Comparison of ENCODE assay signal across 9 cellular contexts in the genomic region with DNA sequence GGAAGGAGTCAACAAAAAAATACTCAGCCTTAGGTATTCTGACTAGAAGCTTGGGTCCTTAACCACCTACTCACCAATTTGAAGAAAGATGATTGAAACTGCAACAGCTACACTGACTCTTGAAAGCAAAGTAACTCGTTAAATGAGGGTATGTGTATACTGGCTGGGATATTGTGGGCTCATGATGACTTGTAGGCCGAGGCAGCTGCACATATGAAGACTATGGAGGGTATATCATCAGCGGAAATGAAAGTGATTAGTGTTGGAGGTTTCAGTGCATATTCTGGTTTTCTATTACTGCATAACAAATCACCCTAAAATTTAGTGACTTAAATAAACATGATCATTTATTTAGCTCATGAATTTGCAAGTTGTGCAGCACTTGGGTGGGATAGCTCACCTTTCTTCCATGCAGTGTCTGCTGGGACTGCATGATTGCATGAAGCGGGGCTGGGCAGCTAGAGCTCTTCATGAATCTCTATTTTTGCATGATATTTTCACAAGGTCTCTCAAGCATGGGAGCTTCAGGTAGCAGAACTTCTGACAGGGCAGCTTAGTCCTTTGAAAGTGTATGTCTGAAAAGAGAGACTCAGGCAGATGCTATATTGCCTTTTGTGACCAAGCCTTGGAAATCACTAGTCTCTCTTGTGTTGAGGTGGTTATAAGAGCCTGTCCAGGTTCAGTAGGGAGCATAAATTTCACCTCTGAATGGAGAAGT.
DNase-seq lines count a peak whose midpoint lies in the region; ATAC-seq, FAIRE-seq and TF ChIP-seq lines count a peak whose summit lies in the region.
"Had no signal": no experiment of that assay in that cellular context is flagged by ENCODE, and none has a peak within 500 bp of the region (broad histone marks: within the 10 kb centered on the region; RNA-seq: fewer than 3 reads in every experiment).

No MANE protein-coding gene starts in this region.

- ATAC-seq in GM21360 (IDR thresholded peaks at IDR 0.05; ENCODE audit: unreplicated experiment) (peak; percentile 99), HG03108 (IDR thresholded peaks at IDR 0.05; ENCODE audit: unreplicated experiment) (peak; percentile 97), SK-N-SH treated with all-trans-retinoic acid at 6 μM for 48 hours (no peak)
- ATAC-seq in activated naive CD8-positive, alpha-beta T cell treated with anti-CD3 and anti-CD28 coated beads, Interleukin-2, amount 50 U/mL, for 24 hours, result peak; percentile 96
- ATAC-seq: left ventricle myocardium superior had no signal

- no peak overlapping the region for H3K9ac ChIP-seq in kidney (ENCODE audit: low read length in 2 of 2)

- no peaks in the 10 kb centered on the region for H3K36me3 Mint-ChIP-seq in activated naive CD8-positive, alpha-beta T cell treated with anti-CD3 and anti-CD28 coated beads, Interleukin-2, amount 50 U/mL, for 24 hours (ENCODE audit: low read depth)
- H3K36me3 Mint-ChIP-seq in glutamatergic neuron (ENCODE audit: unreplicated experiment), result no peaks in the 10 kb centered on the region

- peaks cover 11% of the 10 kb centered on the region for H3K27me3 Mint-ChIP-seq in activated naive CD8-positive, alpha-beta T cell treated with anti-CD3 and anti-CD28 coated beads, Interleukin-2, amount 50 U/mL, for 24 hours
- H3K27me3 Mint-ChIP-seq in glutamatergic neuron (ENCODE audit: unreplicated experiment), result no peaks in the 10 kb centered on the region

- H3K4me1 ChIP-seq in kidney (ENCODE audit: control insufficient read depth in 1 of 2, insufficient read depth in 1 of 2, low read depth in 1 of 2, low read length in 2 of 2), result no peaks in the 10 kb centered on the region

- H3K4me3 Mint-ChIP-seq in activated naive CD8-positive, alpha-beta T cell treated with anti-CD3 and anti-CD28 coated beads, Interleukin-2, amount 50 U/mL, for 24 hours, result no peak overlapping the region
- no peak overlapping the region for H3K4me3 Mint-ChIP-seq in glutamatergic neuron (ENCODE audit: unreplicated experiment)

- FAIRE-seq in GM18507 (lab: Jason Lieb, UNC) (peak; percentile 71), kidney (lab: Jason Lieb, UNC) (no peak)

- peaks cover 14% of the 10 kb centered on the region for H3K4me1 Mint-ChIP-seq in activated naive CD8-positive, alpha-beta T cell treated with anti-CD3 and anti-CD28 coated beads, Interleukin-2, amount 50 U/mL, for 24 hours
- no peaks in the 10 kb centered on the region for H3K4me1 Mint-ChIP-seq in glutamatergic neuron (ENCODE audit: low read depth, unreplicated experiment)

- TF ChIP-seq CTCF in glutamatergic neuron (IDR thresholded peaks at IDR 0.05; ENCODE audit: partially characterized antibody, unreplicated experiment) (no peak), kidney (IDR thresholded peaks at IDR 0.05; ENCODE audit: borderline replicate concordance, extremely low read depth, insufficient read depth) (no peak)

- no peak overlapping the region for H3K27ac Mint-ChIP-seq in activated naive CD8-positive, alpha-beta T cell treated with anti-CD3 and anti-CD28 coated beads, Interleukin-2, amount 50 U/mL, for 24 hours
- H3K27ac Mint-ChIP-seq in glutamatergic neuron (ENCODE audit: unreplicated experiment), result no peak overlapping the region

- DNase-seq in GM18507 (ENCODE audit: extremely low spot score, insufficient read length, low read depth) (peak; percentile 8), glutamatergic neuron (no peak), Ammon's horn (ENCODE audit: low spot score) (no peak), kidney (no peak)
- no peak for DNase-seq in activated naive CD8-positive, alpha-beta T cell treated with anti-CD3 and anti-CD28 coated beads, Interleukin-2, amount 50 U/mL, for 24 hours
- DNase-seq: left ventricle myocardium superior had no signal

- intact Hi-C loops in kidney (cut with DNase I), result no loop called here

- no peaks in the 10 kb centered on the region for H3K9me3 Mint-ChIP-seq in activated naive CD8-positive, alpha-beta T cell treated with anti-CD3 and anti-CD28 coated beads, Interleukin-2, amount 50 U/mL, for 24 hours
- H3K9me3 Mint-ChIP-seq in glutamatergic neuron (ENCODE audit: unreplicated experiment), result no peaks in the 10 kb centered on the region

- no peak overlapping the region for H3K4me3 ChIP-seq in kidney (ENCODE audit: low read length in 2 of 2)

- H3K9me3 ChIP-seq in kidney (ENCODE audit: control insufficient read depth in 1 of 2, low read length in 2 of 2), result no peaks in the 10 kb centered on the region

- no peaks in the 10 kb centered on the region for H3K36me3 ChIP-seq in kidney (ENCODE audit: control insufficient read depth in 1 of 2, insufficient read depth in 2 of 2, low read length in 2 of 2)

- H3K27ac ChIP-seq in kidney (ENCODE audit: low read depth in 2 of 2, low read length in 2 of 2), result no peak overlapping the region

TF ChIP-seq in SK-N-SH treated with all-trans-retinoic acid at 6 μM for 48 hours, 23 proteins besides CTCF, POLR2A, EP300 and RAD21 (continues in another document):
- TF ChIP-seq, protein P1, sequence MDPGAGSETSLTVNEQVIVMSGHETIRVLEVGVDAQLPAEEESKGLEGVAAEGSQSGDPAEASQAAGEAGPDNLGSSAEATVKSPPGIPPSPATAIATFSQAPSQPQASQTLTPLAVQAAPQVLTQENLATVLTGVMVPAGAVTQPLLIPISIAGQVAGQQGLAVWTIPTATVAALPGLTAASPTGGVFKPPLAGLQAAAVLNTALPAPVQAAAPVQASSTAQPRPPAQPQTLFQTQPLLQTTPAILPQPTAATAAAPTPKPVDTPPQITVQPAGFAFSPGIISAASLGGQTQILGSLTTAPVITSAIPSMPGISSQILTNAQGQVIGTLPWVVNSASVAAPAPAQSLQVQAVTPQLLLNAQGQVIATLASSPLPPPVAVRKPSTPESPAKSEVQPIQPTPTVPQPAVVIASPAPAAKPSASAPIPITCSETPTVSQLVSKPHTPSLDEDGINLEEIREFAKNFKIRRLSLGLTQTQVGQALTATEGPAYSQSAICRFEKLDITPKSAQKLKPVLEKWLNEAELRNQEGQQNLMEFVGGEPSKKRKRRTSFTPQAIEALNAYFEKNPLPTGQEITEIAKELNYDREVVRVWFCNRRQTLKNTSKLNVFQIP (CRISPR knock-in tag; IDR thresholded peaks at IDR 0.05; ENCODE audit: borderline replicate concordance, low read depth), result no peak
- TF ChIP-seq OSR1 (CRISPR knock-in tag; IDR thresholded peaks at IDR 0.05) (no peak), ZNF565 (CRISPR knock-in tag; conservative IDR thresholded peaks at IDR 0.05; ENCODE audit: low read depth) (no peak), ZNF8 (CRISPR knock-in tag; IDR thresholded peaks at IDR 0.05) (no peak), ARNTL (CRISPR knock-in tag; IDR thresholded peaks at IDR 0.05; ENCODE audit: borderline replicate concordance, low read depth) (no peak), GLIS3 (CRISPR knock-in tag; IDR thresholded peaks at IDR 0.05) (no peak), ZFP30 (CRISPR knock-in tag; IDR thresholded peaks at IDR 0.05) (no peak), TOX (CRISPR knock-in tag; IDR thresholded peaks at IDR 0.05; ENCODE audit: borderline replicate concordance) (no peak), CSDC2 (CRISPR knock-in tag; IDR thresholded peaks at IDR 0.05) (no peak), ISL1 (CRISPR knock-in tag; IDR thresholded peaks at IDR 0.05) (no peak), TCF4 (CRISPR knock-in tag; IDR thresholded peaks at IDR 0.05; ENCODE audit: borderline replicate concordance) (no peak), ESRRG (CRISPR knock-in tag; IDR thresholded peaks at IDR 0.05) (no peak), BACH2 (CRISPR knock-in tag; IDR thresholded peaks at IDR 0.05; ENCODE audit: borderline replicate concordance) (no peak), PPARA (CRISPR knock-in tag; IDR thresholded peaks at IDR 0.05; ENCODE audit: borderline replicate concordance) (no peak)
- TF ChIP-seq, protein P2, sequence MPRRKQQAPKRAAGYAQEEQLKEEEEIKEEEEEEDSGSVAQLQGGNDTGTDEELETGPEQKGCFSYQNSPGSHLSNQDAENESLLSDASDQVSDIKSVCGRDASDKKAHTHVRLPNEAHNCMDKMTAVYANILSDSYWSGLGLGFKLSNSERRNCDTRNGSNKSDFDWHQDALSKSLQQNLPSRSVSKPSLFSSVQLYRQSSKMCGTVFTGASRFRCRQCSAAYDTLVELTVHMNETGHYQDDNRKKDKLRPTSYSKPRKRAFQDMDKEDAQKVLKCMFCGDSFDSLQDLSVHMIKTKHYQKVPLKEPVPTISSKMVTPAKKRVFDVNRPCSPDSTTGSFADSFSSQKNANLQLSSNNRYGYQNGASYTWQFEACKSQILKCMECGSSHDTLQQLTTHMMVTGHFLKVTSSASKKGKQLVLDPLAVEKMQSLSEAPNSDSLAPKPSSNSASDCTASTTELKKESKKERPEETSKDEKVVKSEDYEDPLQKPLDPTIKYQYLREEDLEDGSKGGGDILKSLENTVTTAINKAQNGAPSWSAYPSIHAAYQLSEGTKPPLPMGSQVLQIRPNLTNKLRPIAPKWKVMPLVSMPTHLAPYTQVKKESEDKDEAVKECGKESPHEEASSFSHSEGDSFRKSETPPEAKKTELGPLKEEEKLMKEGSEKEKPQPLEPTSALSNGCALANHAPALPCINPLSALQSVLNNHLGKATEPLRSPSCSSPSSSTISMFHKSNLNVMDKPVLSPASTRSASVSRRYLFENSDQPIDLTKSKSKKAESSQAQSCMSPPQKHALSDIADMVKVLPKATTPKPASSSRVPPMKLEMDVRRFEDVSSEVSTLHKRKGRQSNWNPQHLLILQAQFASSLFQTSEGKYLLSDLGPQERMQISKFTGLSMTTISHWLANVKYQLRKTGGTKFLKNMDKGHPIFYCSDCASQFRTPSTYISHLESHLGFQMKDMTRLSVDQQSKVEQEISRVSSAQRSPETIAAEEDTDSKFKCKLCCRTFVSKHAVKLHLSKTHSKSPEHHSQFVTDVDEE (CRISPR knock-in tag; IDR thresholded peaks at IDR 0.05), result no peak
- TF ChIP-seq, protein P3, sequence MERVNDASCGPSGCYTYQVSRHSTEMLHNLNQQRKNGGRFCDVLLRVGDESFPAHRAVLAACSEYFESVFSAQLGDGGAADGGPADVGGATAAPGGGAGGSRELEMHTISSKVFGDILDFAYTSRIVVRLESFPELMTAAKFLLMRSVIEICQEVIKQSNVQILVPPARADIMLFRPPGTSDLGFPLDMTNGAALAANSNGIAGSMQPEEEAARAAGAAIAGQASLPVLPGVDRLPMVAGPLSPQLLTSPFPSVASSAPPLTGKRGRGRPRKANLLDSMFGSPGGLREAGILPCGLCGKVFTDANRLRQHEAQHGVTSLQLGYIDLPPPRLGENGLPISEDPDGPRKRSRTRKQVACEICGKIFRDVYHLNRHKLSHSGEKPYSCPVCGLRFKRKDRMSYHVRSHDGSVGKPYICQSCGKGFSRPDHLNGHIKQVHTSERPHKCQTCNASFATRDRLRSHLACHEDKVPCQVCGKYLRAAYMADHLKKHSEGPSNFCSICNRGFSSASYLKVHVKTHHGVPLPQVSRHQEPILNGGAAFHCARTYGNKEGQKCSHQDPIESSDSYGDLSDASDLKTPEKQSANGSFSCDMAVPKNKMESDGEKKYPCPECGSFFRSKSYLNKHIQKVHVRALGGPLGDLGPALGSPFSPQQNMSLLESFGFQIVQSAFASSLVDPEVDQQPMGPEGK (CRISPR knock-in tag; IDR thresholded peaks at IDR 0.05; ENCODE audit: borderline replicate concordance), result no peak
